ENCODE assay signal across 22 cellular contexts in the genomic region with DNA sequence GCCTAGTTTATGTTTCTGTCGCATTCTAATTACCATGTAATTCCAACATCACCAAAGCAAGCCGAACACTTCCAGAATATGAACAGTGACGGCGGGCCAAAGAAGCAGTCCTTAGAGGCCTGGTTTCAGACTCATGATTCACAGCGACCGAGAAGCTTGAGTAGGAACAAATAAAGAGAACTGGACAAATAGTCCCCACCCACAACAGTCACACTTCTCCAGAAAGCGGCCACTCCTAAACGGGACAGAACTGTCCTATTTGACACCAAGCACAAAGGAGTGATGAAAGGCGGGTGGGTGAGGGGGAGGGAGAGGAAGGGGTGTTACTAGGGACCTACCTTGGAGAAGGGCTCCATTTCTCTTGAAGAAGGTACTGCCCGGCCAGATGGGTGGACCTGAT.
"Had no signal": no experiment of that assay in that cellular context is flagged by ENCODE, and none has a peak within 500 bp of the region (broad histone marks: within the 10 kb centered on the region; RNA-seq: fewer than 3 reads in every experiment).

No MANE protein-coding gene starts in this region.

- H3K27me3 Mint-ChIP-seq: memory B cell; naive B cell; stimulated activated naive CD8-positive, alpha-beta T cell treated with anti-CD3 and anti-CD28 coated beads, Interleukin-15, amount 100 ng/mL, for 72 hours had no signal

- H3K4me3 ChIP-seq: heart left ventricle, pancreas, testis, tibial nerve had no signal

- H3K9me3 ChIP-seq: heart left ventricle, pancreas, testis, tibial nerve had no signal

- H3K27me3 ChIP-seq: heart left ventricle, pancreas, testis, tibial nerve had no signal

- H3K4me3 Mint-ChIP-seq: endodermal cell; memory B cell; nephron; stimulated activated effector memory CD8-positive, alpha-beta T cell treated with anti-CD3 and anti-CD28 coated beads, Interleukin-12 subunit alpha, Interleukin-12 subunit beta, amount 100 ng/mL, for 72 hours; stimulated activated naive CD8-positive, alpha-beta T cell treated with anti-CD3 and anti-CD28 coated beads, Interleukin-15, amount 100 ng/mL, for 72 hours had no signal

- H3K9me3 Mint-ChIP-seq: endodermal cell; memory B cell; naive B cell; nephron; stimulated activated effector memory CD8-positive, alpha-beta T cell treated with anti-CD3 and anti-CD28 coated beads, Interleukin-12 subunit alpha, Interleukin-12 subunit beta, amount 100 ng/mL, for 72 hours had no signal

- H3K36me3 ChIP-seq: pancreas had no signal

- H3K27ac ChIP-seq: heart left ventricle, pancreas, testis, tibial nerve had no signal

- H3K4me1 Mint-ChIP-seq: endodermal cell had no signal

- DNase-seq: cerebellar nuclear complex; effector CD4-positive, alpha-beta T cell; endodermal cell; erythroblast; foreskin melanocyte; heart left ventricle; hippocampal formation; kidney glomerular epithelial cell; midbrain; naive B cell; occipital lobe; pancreas; right cardiac atrium; stimulated activated CD4-positive, alpha-beta T cell treated with anti-CD3 and anti-CD28 coated beads, Interleukin-4, amount 100 ng/mL, for 1 hour; stimulated activated CD8-positive, alpha-beta memory T cell treated with anti-CD3 and anti-CD28 coated beads, Interleukin-4, amount 100 ng/mL, for 48 hours; stimulated activated naive CD8-positive, alpha-beta T cell treated with anti-CD3 and anti-CD28 coated beads, Interleukin-15, amount 100 ng/mL, for 72 hours; testis had no signal

- ATAC-seq: pancreas; right cardiac atrium; stimulated activated effector memory CD8-positive, alpha-beta T cell treated with anti-CD3 and anti-CD28 coated beads, Interleukin-12 subunit alpha, Interleukin-12 subunit beta, amount 100 ng/mL, for 72 hours; stimulated activated naive CD8-positive, alpha-beta T cell treated with anti-CD3 and anti-CD28 coated beads, Interleukin-15, amount 100 ng/mL, for 72 hours had no signal

- H3K27ac Mint-ChIP-seq: endodermal cell; memory B cell; progenitor cell of endocrine pancreas; stimulated activated naive CD8-positive, alpha-beta T cell treated with anti-CD3 and anti-CD28 coated beads, Interleukin-15, amount 100 ng/mL, for 72 hours had no signal
